In the genomic region with DNA sequence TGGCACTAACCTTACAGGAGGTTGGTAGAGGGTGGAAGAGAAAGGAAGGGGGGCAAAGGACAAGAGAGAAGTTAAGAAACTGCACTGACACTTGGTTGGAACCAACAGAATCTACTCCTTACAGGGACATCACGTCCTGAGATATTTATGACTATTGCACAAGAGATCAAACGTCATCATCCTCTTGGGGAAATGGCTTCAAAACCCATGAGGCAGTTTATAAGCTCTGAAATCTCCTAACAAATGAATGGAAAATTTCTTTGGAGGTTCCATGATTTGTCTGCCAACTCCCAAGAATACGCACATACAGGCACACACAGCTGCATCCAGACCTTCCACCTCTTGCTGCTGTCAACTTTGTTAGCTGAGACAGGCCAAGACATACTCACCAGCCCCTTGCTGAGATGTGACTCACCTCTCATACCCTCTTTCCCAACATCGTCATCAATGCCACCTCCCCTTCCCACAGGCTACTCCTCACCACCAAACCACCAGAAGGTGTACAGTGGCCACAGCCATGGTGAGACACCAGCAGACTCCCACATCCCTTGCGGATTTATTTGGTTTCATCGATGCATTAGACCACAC, we compare ENCODE assay signal across 9 cellular contexts.
A peak's percentile ranks its signal among the peaks of the same experiment; 100 is the strongest.
DNase-seq lines count a peak whose midpoint lies in the region; ATAC-seq, FAIRE-seq and TF ChIP-seq lines count a peak whose summit lies in the region.
"Had no signal": no experiment of that assay in that cellular context is flagged by ENCODE, and none has a peak within 500 bp of the region (broad histone marks: within the 10 kb centered on the region; RNA-seq: fewer than 3 reads in every experiment).

No MANE protein-coding gene starts in this region.

- H3K79me1 ChIP-seq in H1 (ENCODE audit: low read depth, low read length): no peaks in the 10 kb centered on the region

- no peak for TF ChIP-seq POLR2A in H1 (IDR thresholded peaks at IDR 0.05; ENCODE audit: control extremely low read depth in 1 of 2, low read depth in 2 of 2, low read length in 2 of 2)

- H3K36me3 ChIP-seq in H1 (ENCODE audit: control insufficient read depth in 2 of 4, insufficient read depth in 4 of 4, low read length in 3 of 4): no peaks in the 10 kb centered on the region
- no peaks in the 10 kb centered on the region for H3K36me3 ChIP-seq in effector memory CD4-positive, alpha-beta T cell (ENCODE audit: control insufficient read depth, insufficient read depth, low read length)
- no peaks in the 10 kb centered on the region for H3K36me3 ChIP-seq in PC-9 (ENCODE audit: low read depth)

- H4K20me1 ChIP-seq in H1 (replicated peaks in 1 of 2; ENCODE audit: control insufficient read depth in 1 of 2, insufficient read depth in 2 of 2, low read length in 2 of 2) (no peaks in the 10 kb centered on the region), PC-9 (ENCODE audit: insufficient read depth) (no peaks in the 10 kb centered on the region)

- H2BK20ac ChIP-seq in H1 (ENCODE audit: low read length): no peak overlapping the region

- H2BK120ac ChIP-seq in H1 (replicated peaks; ENCODE audit: low read depth, low read length): no peak overlapping the region

- FAIRE-seq in H1 (lab: Jason Lieb, UNC): no peak

- POLR2A ChIA-PET in H1 (lab: Charles Lee; ENCODE audit: partially characterized antibody) (no interaction called here), PC-9 (lab: Charles Lee; ENCODE audit: unreplicated experiment) (no interaction called here)

- no peaks in the 10 kb centered on the region for H3K23me2 ChIP-seq in H1 (ENCODE audit: low read depth, low read length)

- peak overlapping the region; percentile 40; the same call in 1 of the 2 replicates for H2BK15ac ChIP-seq in H1 (ENCODE audit: low read length)

- no peak overlapping the region for H2BK5ac ChIP-seq in H1 (ENCODE audit: low read depth, low read length)

- no peak overlapping the region for H4K91ac ChIP-seq in H1 (replicated peaks; ENCODE audit: insufficient read length, low read length)

- H3K56ac ChIP-seq in H1 (replicated peaks; ENCODE audit: insufficient read length, low read depth, low read length): no peak overlapping the region

- H3K4me1 ChIP-seq in H1 (replicated peaks in 1 of 4; ENCODE audit: control insufficient read depth in 3 of 4, insufficient read depth in 4 of 4, low read length in 3 of 4) (no peaks in the 10 kb centered on the region), PC-9 (replicated peaks; ENCODE audit: insufficient read depth) (no peaks in the 10 kb centered on the region)
- no peaks in the 10 kb centered on the region for H3K4me1 ChIP-seq in effector memory CD4-positive, alpha-beta T cell (ENCODE audit: control insufficient read depth, insufficient read depth, low read length, poor library complexity, severe bottlenecking)

- no peak overlapping the region for H3K9ac ChIP-seq in H1 (replicated peaks in 1 of 4; ENCODE audit: extremely low read depth in 1 of 4, low read depth in 3 of 4, low read length in 3 of 4)

- 87% methylated on average over 6 of the region's 6 CpGs; no CpG with 5 or more reads in 1 of the 2 experiments for WGBS in H1 (ENCODE audit: extremely low coverage in 1 of 2, insufficient coverage in 1 of 2, insufficient read length in 1 of 2, insufficient replicate concordance in 2 of 2, low coverage in 1 of 2, low lambda C conversion rate in 2 of 2, missing lambda C conversion rate in 1 of 2), 2 experiments

- CTCF ChIA-PET in H1 (lab: Charles Lee; ENCODE audit: partially characterized antibody): interaction anchor here (0.6 to 2.1 kb wide), 3 partner anchors 14 to 1179 kb away, joined by 3 to 4 read pairs (median 3); no protein-coding TSS in a partner anchor
- CTCF ChIA-PET in PC-9 (lab: Charles Lee): no interaction called here

- no peak overlapping the region for H3K18ac ChIP-seq in H1 (ENCODE audit: extremely low read depth, low read length)

- no peak for ATAC-seq in HG03521 (IDR thresholded peaks at IDR 0.05; ENCODE audit: unreplicated experiment)

- H3K79me2 ChIP-seq in H1 (ENCODE audit: control insufficient read depth in 1 of 2, insufficient read depth in 2 of 2, low read length in 2 of 2): no peaks in the 10 kb centered on the region
- H3K79me2 ChIP-seq in PC-9 (ENCODE audit: low read depth): no peaks in the 10 kb centered on the region

- no peak overlapping the region for H2BK12ac ChIP-seq in H1 (ENCODE audit: low read depth, low read length)

- intact Hi-C loops in PC-9 (cut with micrococcal nuclease; ENCODE audit: unreplicated experiment): no loop called here

- H3K9me3 ChIP-seq in H1 (ENCODE audit: insufficient read depth in 2 of 2, low read depth in 1 of 2, low read length in 1 of 2) (no peaks in the 10 kb centered on the region), PC-9 (ENCODE audit: insufficient read depth, low read depth) (no peaks in the 10 kb centered on the region)
- H3K9me3 ChIP-seq in effector memory CD4-positive, alpha-beta T cell (ENCODE audit: control insufficient read depth, low read length): no peaks in the 10 kb centered on the region

- no peak overlapping the region for H3K4me3 ChIP-seq in H1 (ENCODE audit: extremely low read depth in 1 of 4, insufficient read depth in 2 of 4, low read depth in 3 of 4, low read length in 4 of 4)
- H3K4me3 ChIP-seq in retinal pigment epithelial cell (ENCODE audit: low read length): no peak overlapping the region
- H3K4me3 ChIP-seq in effector memory CD4-positive, alpha-beta T cell (ENCODE audit: insufficient read depth, low read depth, low read length, poor library complexity, severe bottlenecking): no peak overlapping the region
- H3K4me3 ChIP-seq in PC-9: no peak overlapping the region

- H3K23ac ChIP-seq in H1 (ENCODE audit: insufficient read length): no peak overlapping the region

- no peak for TF ChIP-seq EP300 in H1 (IDR thresholded peaks at IDR 0.05; ENCODE audit: borderline replicate concordance in 1 of 2, low read depth in 2 of 2, low read length in 2 of 2)

- DNase-seq in EL (peak; percentile 78), NCI-H226 (peak; percentile 22), H1 (ENCODE audit: low read depth in 1 of 2, low spot score in 2 of 2) (no peak), retinal pigment epithelial cell (ENCODE audit: low read depth) (peak; percentile 14), NCI-H446 treated with DMSO at 0.1 percent for 48 hours (lab: John Stamatoyannopoulos, UW) (no peak), PC-9 (no peak)
- DNase-seq in effector memory CD4-positive, alpha-beta T cell: no peak
- DNase-seq: NCI-H2107 had no signal

- no peak overlapping the region for H3K14ac ChIP-seq in H1 (ENCODE audit: insufficient read length)

- H3K27ac ChIP-seq in H1 (ENCODE audit: low read depth, low read length) (no peak overlapping the region), PC-9 (no peak overlapping the region)
- no peak overlapping the region for H3K27ac ChIP-seq in effector memory CD4-positive, alpha-beta T cell (ENCODE audit: insufficient read depth, low read length, poor library complexity, severe bottlenecking)

- H3K4ac ChIP-seq in H1 (replicated peaks; ENCODE audit: insufficient read length, low read depth, low read length): no peak overlapping the region

- TF ChIP-seq CTCF in H1 (IDR thresholded peaks at IDR 0.05; ENCODE audit: control extremely low read depth in 1 of 3, insufficient read depth in 1 of 3, low read depth in 1 of 3, low read length in 3 of 3) (no peak), retinal pigment epithelial cell (conservative IDR thresholded peaks at IDR 0.05; ENCODE audit: low read depth, low read length) (no peak), PC-9 (conservative IDR thresholded peaks at IDR 0.05) (no peak)

- H4K8ac ChIP-seq in H1 (ENCODE audit: extremely low read depth, insufficient read depth, low read length): no peak overlapping the region; the same call in 1 of the 2 replicates

- H3K27me3 ChIP-seq in H1 (replicated peaks in 1 of 4; ENCODE audit: control insufficient read depth in 3 of 4, extremely low read depth in 1 of 4, insufficient read depth in 3 of 4, low read length in 3 of 4) (no peaks in the 10 kb centered on the region), PC-9 (ENCODE audit: insufficient read depth, low read depth) (no peaks in the 10 kb centered on the region)
- no peaks in the 10 kb centered on the region for H3K27me3 ChIP-seq in effector memory CD4-positive, alpha-beta T cell (replicated peaks; ENCODE audit: control insufficient read depth, insufficient read depth, low read length, poor library complexity, severe bottlenecking)

- no peaks in the 10 kb centered on the region for H3K9me2 ChIP-seq in PC-9 (ENCODE audit: insufficient read depth)

- no TSS peak for BruUV-seq in PC-9 (replicated peaks; lab: Mats Ljungman, UMichigan)

- H2AFZ ChIP-seq in H1 (ENCODE audit: low read length) (no peak overlapping the region), PC-9 (no peak overlapping the region)

- no peak overlapping the region for H2AK5ac ChIP-seq in H1 (ENCODE audit: low read depth, low read length)

- no peak for TF ChIP-seq RAD21 in H1 (IDR thresholded peaks at IDR 0.05 in 1 of 2, conservative IDR thresholded peaks at IDR 0.05 in 1 of 2; ENCODE audit: low read depth in 2 of 2, low read length in 2 of 2)

- no peaks in the 10 kb centered on the region for H3F3A ChIP-seq in PC-9 (ENCODE audit: insufficient read depth, low read depth)

- no peak overlapping the region for H4K5ac ChIP-seq in H1 (ENCODE audit: insufficient read length, low read depth, low read length)

- H3K4me2 ChIP-seq in H1 (ENCODE audit: insufficient read depth in 1 of 2, low read depth in 2 of 2, low read length in 2 of 2) (no peak overlapping the region), PC-9 (no peak overlapping the region)

TF ChIP-seq in H1, 55 proteins besides CTCF, POLR2A, EP300 and RAD21:
- no peak for TF ChIP-seq ATF3 (IDR thresholded peaks at IDR 0.05; ENCODE audit: insufficient read depth, low read depth, low read length)
- no peak for TF ChIP-seq PHF8 (conservative IDR thresholded peaks at IDR 0.05; ENCODE audit: low read depth, low read length)
- no peak for TF ChIP-seq CEBPB (IDR thresholded peaks at IDR 0.05; ENCODE audit: low read depth, low read length)
- TF ChIP-seq KDM5A (IDR thresholded peaks at IDR 0.05; ENCODE audit: low read length): no peak
- no peak for TF ChIP-seq TEAD4 (IDR thresholded peaks at IDR 0.05; ENCODE audit: low read depth, low read length)

Comparison
In these comparisons a context has a peak if more than half of its experiments do, and no peak if none do; other contexts are left out.
1. DNase-seq: peak in EL (single experiment), NCI-H226 (single experiment) and retinal pigment epithelial cell (single experiment); none in H1 (0 of 2), effector memory CD4-positive, alpha-beta T cell (0 of 3), NCI-H446 treated with DMSO at 0.1 percent for 48 hours (single experiment) and PC-9 (0 of 2).